Comparison of ENCODE assay signal across 21 cellular contexts in genomic region chr5:66793049-66793448, GRCh38.
"Had no signal": no experiment of that assay in that cellular context is flagged by ENCODE, and none has a peak within 500 bp of the region (broad histone marks: within the 10 kb centered on the region; RNA-seq: fewer than 3 reads in every experiment).

No MANE protein-coding gene starts in this region.

- DNase-seq: activated CD4-positive, alpha-beta memory T cell treated with anti-CD3 and anti-CD28 coated beads, Interleukin-2, amount 10 ng/mL, durations not matched to agents 7 days and 5 days; activated CD4-positive, alpha-beta T cell treated with anti-CD3 and anti-CD28 coated beads for 36 hours; activated CD4-positive, alpha-beta T cell treated with anti-CD3 and anti-CD28 coated beads, Interleukin-2, amount 50 U/mL, for 1 hour; activated CD4-positive, CD25-positive, alpha-beta regulatory T cell; activated gamma-delta T cell treated with Interleukin-2 at 50 U/mL for 16 hours; activated naive CD4-positive, alpha-beta T cell treated with anti-CD3 and anti-CD28 coated beads, Interleukin-2, amount 10 ng/mL, durations not matched to agents 7 days and 5 days; activated naive CD8-positive, alpha-beta T cell treated with anti-CD3 and anti-CD28 coated beads for 36 hours; activated T-cell treated with anti-CD3 and anti-CD28 coated beads for 4 hours; activated T-cell treated with anti-CD3 and anti-CD28 coated beads, Interleukin-2, amount 50 U/mL, for 72 hours; anterior cingulate cortex; caudate nucleus; MM.1S; NCI-H1694; NCI-H2029; NCI-H2107; NCI-H510A; NCI-H526 treated with DMSO at 0.1 percent for 48 hours; SJCRH30; SK-N-SH; T-helper 1 cell had no signal

- H3K4me1 ChIP-seq: SJCRH30 had no signal

- H3K4me3 ChIP-seq: SJCRH30 had no signal

- ATAC-seq: activated CD4-positive, alpha-beta T cell treated with anti-CD3 and anti-CD28 coated beads for 36 hours; activated T-cell treated with anti-CD3 and anti-CD28 coated beads, Interleukin-2, amount 50 U/mL, for 72 hours had no signal

- H3K27ac ChIP-seq: SJCRH30, VCaP had no signal

- H3K36me3 ChIP-seq: SJCRH30 had no signal

- H3K9me3 ChIP-seq: SJCRH30, SK-N-SH had no signal
